In genomic region chr20:8019178-8019997, GRCh38 we compare ENCODE assay signal across 8 cellular contexts. TPM values are rescaled to one million over a fixed set of nuclear protein-coding genes. Genes with fewer than 3 reads are reported as not detected.
DNase-seq lines count a peak whose midpoint lies in the region; ATAC-seq and TF ChIP-seq lines count a peak whose summit lies in the region.

TSS of gene TMX4 (minus strand) at chr20:8019761. CDS start at chr20:8019613, 148 bp downstream.

- no peaks in the 10 kb centered on the region for H4K20me1 ChIP-seq in DOHH2 (ENCODE audit: control insufficient read depth, insufficient read depth, low read depth, low read length)

- ATAC-seq in GM21786 (IDR thresholded peaks at IDR 0.05; ENCODE audit: unreplicated experiment), result peak; percentile 83
- ATAC-seq in naive thymus-derived CD8-positive, alpha-beta T cell, result peak; percentile 76 to 84

- H3K4me3 Mint-ChIP-seq in naive thymus-derived CD8-positive, alpha-beta T cell, result peak within 1 kb of the TSS in 9 of 10 donors; percentile 86 to 95 (median 91)

- TF ChIP-seq CTCF in DOHH2 (IDR thresholded peaks at IDR 0.05; ENCODE audit: low read depth, low read length, poor library complexity, severe bottlenecking), result no peak

- POLR2A ChIA-PET in naive thymus-derived CD8-positive, alpha-beta T cell (lab: Charles Lee), result interaction anchor here (0.7 kb wide), 2 partner anchors 18 to 38 kb away, joined by 3 read pairs; no protein-coding TSS in a partner anchor

- H3K27me3 ChIP-seq in DOHH2 (ENCODE audit: control insufficient read depth, low read length), result no peaks in the 10 kb centered on the region

- peak within 1 kb of the TSS; percentile 90 for H3K4me2 ChIP-seq in DOHH2 (ENCODE audit: low read length)

- DNase-seq in RPMI7951 (ENCODE audit: low read depth) (peak; percentile 98), fibroblast of gingiva (ENCODE audit: low read depth) (peak; percentile 98)
- DNase-seq in activated T-helper 1 cell treated with anti-CD3 and anti-CD28 coated beads, Interleukin-2, amount 50 U/mL, for 16 hours (ENCODE audit: low read depth in 1 of 2, low spot score in 1 of 2), result peak; percentile 80 to 84
- DNase-seq in naive thymus-derived CD8-positive, alpha-beta T cell, result peak; percentile 68 to 94 (median 80)
- peak; percentile 60 to 81 (median 74) for DNase-seq in stimulated activated naive CD4-positive, alpha-beta T cell (lab: John Stamatoyannopoulos, UW)

- peak within 1 kb of the TSS; percentile 81 for H3K4me3 ChIP-seq in DOHH2 (ENCODE audit: low read length)

- H3K79me2 ChIP-seq in DOHH2 (ENCODE audit: control insufficient read depth, low read length), result peaks cover 43% of the 10 kb centered on the region

- H3K27me3 Mint-ChIP-seq in naive thymus-derived CD8-positive, alpha-beta T cell, result peaks cover 0 to 1% (median 0%) of the 10 kb centered on the region in 5 donors

- H3K4me1 ChIP-seq in DOHH2 (ENCODE audit: control insufficient read depth, low read length), result peaks cover 33% of the 10 kb centered on the region

- peak within 1 kb of the TSS; percentile 76 to 95 (median 90) for H3K27ac Mint-ChIP-seq in naive thymus-derived CD8-positive, alpha-beta T cell

- H3K9me3 ChIP-seq in DOHH2 (ENCODE audit: control insufficient read depth, insufficient read depth, low read length) (no peaks in the 10 kb centered on the region), KOPT-K1 (ENCODE audit: insufficient read depth, low read length, poor library complexity, severe bottlenecking) (no peaks in the 10 kb centered on the region)

- no peaks in the 10 kb centered on the region for H3K9me3 Mint-ChIP-seq in naive thymus-derived CD8-positive, alpha-beta T cell

- peaks cover 15 to 39% (median 31%) of the 10 kb centered on the region in 4 donors for H3K4me1 Mint-ChIP-seq in naive thymus-derived CD8-positive, alpha-beta T cell

- H3K27ac ChIP-seq in DOHH2 (ENCODE audit: low read depth, low read length), result peak within 1 kb of the TSS; percentile 83
- H3K27ac ChIP-seq in KOPT-K1 (ENCODE audit: low read depth, low read length, poor library complexity, severe bottlenecking), result peak within 1 kb of the TSS; percentile 19

- H3K9me2 ChIP-seq in DOHH2 (replicated peaks; ENCODE audit: control insufficient read depth, low read length), result no peaks in the 10 kb centered on the region

- peaks cover 4% of the 10 kb centered on the region for H3K36me3 ChIP-seq in DOHH2 (ENCODE audit: control insufficient read depth, low read length)
- no peaks in the 10 kb centered on the region for H3K36me3 ChIP-seq in KOPT-K1 (ENCODE audit: insufficient read depth, low read length)

- peaks cover 8% of the 10 kb centered on the region for H3F3A ChIP-seq in DOHH2 (ENCODE audit: control insufficient read depth, insufficient read depth)

- peaks cover 0 to 4% (median 3%) of the 10 kb centered on the region in 3 donors for H3K36me3 Mint-ChIP-seq in naive thymus-derived CD8-positive, alpha-beta T cell

RNA-seq across cellular contexts. Expression of gene TMX4, which starts in this region (rescaled TPM):
- total RNA-seq in RPMI7951 (2014; rRNA removed; shearing (Covaris generic)), result 53.2 and 56.6 TPM in 2 replicates
- 10 to 100 TPM; 39.5 to 42.9 TPM for total RNA-seq in naive thymus-derived CD8-positive, alpha-beta T cell
- 10 to 100 TPM; 32.3 to 75.1 (median 37.8) TPM for polyA plus RNA-seq in naive thymus-derived CD8-positive, alpha-beta T cell

Comparison
In these comparisons a context has a peak if more than half of its experiments do, and no peak if none do; other contexts are left out.
1. Peak in every context shown above with its lines: DNase-seq, ATAC-seq, H3K4me3 ChIP-seq and H3K27ac ChIP-seq.